ENCODE assay signal across 15 cellular contexts in the genomic region with DNA sequence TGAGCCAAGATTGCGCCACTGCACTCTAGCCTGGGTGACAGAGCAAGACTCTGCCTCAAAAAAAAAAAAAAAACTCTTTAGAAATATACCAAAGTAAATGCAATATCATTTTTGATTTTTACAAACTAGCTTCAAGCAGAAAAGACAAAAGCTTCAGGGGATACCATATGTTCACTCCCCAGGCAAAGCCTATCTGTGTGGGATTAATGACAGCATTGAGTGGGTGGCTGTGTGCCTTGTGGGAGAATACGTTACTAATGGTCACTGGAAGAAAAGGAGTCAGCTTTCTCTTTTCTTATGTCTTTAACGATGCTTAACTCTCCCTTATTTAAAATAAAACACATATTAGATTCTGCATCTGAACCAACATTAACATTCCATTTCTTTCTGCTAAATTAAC. TPM values are rescaled to one million over a fixed set of nuclear protein-coding genes. Genes with fewer than 3 reads are reported as not detected.
DNase-seq lines count a peak whose midpoint lies in the region; ATAC-seq and TF ChIP-seq lines count a peak whose summit lies in the region.
"Had no signal": no experiment of that assay in that cellular context is flagged by ENCODE, and none has a peak within 500 bp of the region (broad histone marks: within the 10 kb centered on the region; RNA-seq: fewer than 3 reads in every experiment).

No MANE protein-coding gene starts in this region.

- H3K4me1 Mint-ChIP-seq in glutamatergic neuron (ENCODE audit: low read depth, unreplicated experiment) = peaks cover 24% of the 10 kb centered on the region

- no peak for ATAC-seq in HG02885 (IDR thresholded peaks at IDR 0.05; ENCODE audit: poor library complexity, unreplicated experiment)
- ATAC-seq: GM12878, HCT116, HepG2 had no signal

- H3K4me3 Mint-ChIP-seq in glutamatergic neuron (ENCODE audit: unreplicated experiment) = no peak overlapping the region
- H3K4me3 Mint-ChIP-seq: CD4-positive, alpha-beta T cell; IgD-negative memory B cell had no signal

- TF ChIP-seq CTCF in glutamatergic neuron (IDR thresholded peaks at IDR 0.05; ENCODE audit: partially characterized antibody, unreplicated experiment) = no peak

- peaks cover 4% of the 10 kb centered on the region for H3K36me3 Mint-ChIP-seq in glutamatergic neuron (ENCODE audit: unreplicated experiment)

- no peaks in the 10 kb centered on the region for H3K9me3 Mint-ChIP-seq in glutamatergic neuron (ENCODE audit: unreplicated experiment)
- H3K9me3 Mint-ChIP-seq: CD4-positive, alpha-beta T cell had no signal

- H3K27ac Mint-ChIP-seq in glutamatergic neuron (ENCODE audit: unreplicated experiment) = peak overlapping the region; percentile 40
- H3K27ac Mint-ChIP-seq: CD4-positive, alpha-beta T cell; IgD-negative memory B cell had no signal

- peak; percentile 54 for DNase-seq in G401 (ENCODE audit: low spot score)
- DNase-seq in NCI-H69 (lab: John Stamatoyannopoulos, UW) = peak; percentile 43
- DNase-seq in glutamatergic neuron = no peak
- no peak for DNase-seq in NCI-H345 (lab: John Stamatoyannopoulos, UW)
- no peak for DNase-seq in Kasumi-1 (lab: John Stamatoyannopoulos, UW)
- DNase-seq: ACHN; CD4-positive, alpha-beta T cell; DMS79 treated with DMSO at 0.1 percent for 48 hours; GOT3; H7 had no signal

- in situ Hi-C loops in G401 (cut with HindIII; ENCODE audit: low sequenced_read_pairs) = no loop called here

- H3K27me3 Mint-ChIP-seq in glutamatergic neuron (ENCODE audit: unreplicated experiment) = peaks cover 7% of the 10 kb centered on the region

RNA-seq across cellular contexts. Expression of a gene that starts 1.9 kb away (rescaled TPM):
- total RNA-seq in G401 (2014; rRNA removed; shearing (Covaris generic)) = not detected in 2 replicates
- total RNA-seq in glutamatergic neuron (ENCODE audit: unreplicated experiment) = not detected
- total RNA-seq: CD4-positive, alpha-beta T cell; GM12878; H7; HepG2 had no signal

Comparison
In these comparisons a context has a peak if more than half of its experiments do, and no peak if none do; other contexts are left out.
1. DNase-seq: peak in G401 (single experiment) and NCI-H69 (single experiment); none in glutamatergic neuron (single experiment), NCI-H345 (single experiment) and Kasumi-1 (0 of 2).